In genomic region chr14:91456283-91456682, GRCh38 we compare ENCODE assay signal across 31 cellular contexts. TPM values are rescaled to one million over a fixed set of nuclear protein-coding genes. Genes with fewer than 3 reads are reported as not detected.
A peak's percentile ranks its signal among the peaks of the same experiment; 100 is the strongest.
DNase-seq lines count a peak whose midpoint lies in the region; ATAC-seq, FAIRE-seq and TF ChIP-seq lines count a peak whose summit lies in the region.
"Had no signal": no experiment of that assay in that cellular context is flagged by ENCODE, and none has a peak within 500 bp of the region (broad histone marks: within the 10 kb centered on the region; RNA-seq: fewer than 3 reads in every experiment).

No MANE protein-coding gene starts in this region.

- H3K27me3 Mint-ChIP-seq in activated T-cell treated with anti-CD3 and anti-CD28 coated beads, Interleukin-2, amount 50 U/mL, for 72 hours (ENCODE audit: low read depth) = no peaks in the 10 kb centered on the region
- H3K27me3 Mint-ChIP-seq in activated naive CD8-positive, alpha-beta T cell treated with anti-CD3 and anti-CD28 coated beads, Interleukin-2, amount 10 ng/mL, durations not matched to agents 7 days and 5 days = no peaks in the 10 kb centered on the region
- no peaks in the 10 kb centered on the region for H3K27me3 Mint-ChIP-seq in progenitor cell of endocrine pancreas

- H3K36me3 Mint-ChIP-seq in activated T-cell treated with anti-CD3 and anti-CD28 coated beads, Interleukin-2, amount 50 U/mL, for 72 hours (ENCODE audit: insufficient read depth in 2 of 2) = peaks cover 7 to 39% of the 10 kb centered on the region in 2 donors
- H3K36me3 Mint-ChIP-seq in activated naive CD8-positive, alpha-beta T cell treated with anti-CD3 and anti-CD28 coated beads, Interleukin-2, amount 10 ng/mL, durations not matched to agents 7 days and 5 days = peaks cover 40% of the 10 kb centered on the region
- peaks cover 43% of the 10 kb centered on the region for H3K36me3 Mint-ChIP-seq in progenitor cell of endocrine pancreas (ENCODE audit: insufficient read depth)

- H3K4me1 ChIP-seq in spleen = peaks cover 0 to 11% (median 0%) of the 10 kb centered on the region in 6 donors
- H3K4me1 ChIP-seq: A549, colonic mucosa, upper lobe of right lung had no signal

- TF ChIP-seq CTCF in progenitor cell of endocrine pancreas (IDR thresholded peaks at IDR 0.05; ENCODE audit: unreplicated experiment) = no peak
- TF ChIP-seq CTCF in spleen (IDR thresholded peaks at IDR 0.05 in 8 of 11, conservative IDR thresholded peaks at IDR 0.05 in 3 of 11) = no peak

- POLR2A ChIA-PET in activated naive CD8-positive, alpha-beta T cell treated with anti-CD3 and anti-CD28 coated beads, Interleukin-2, amount 10 ng/mL, durations not matched to agents 7 days and 5 days (lab: Charles Lee) = interaction anchor here (1.0 kb wide), 1 partner anchor 16 kb away, joined by 3 read pairs; no protein-coding TSS in a partner anchor

- peak; percentile 16 for FAIRE-seq in GM12891 (lab: Jason Lieb, UNC)
- FAIRE-seq: A549, astrocyte, GM12892 had no signal

- 90 to 100% (median 98%) methylated on average over 1 of the region's 1 CpG for WGBS in spleen, 5 donors

- peaks cover 5 to 72% (median 58%) of the 10 kb centered on the region in 6 donors for H3K36me3 ChIP-seq in spleen
- H3K36me3 ChIP-seq: ovary had no signal

- H3K9me3 ChIP-seq in spleen = no peaks in the 10 kb centered on the region
- H3K9me3 ChIP-seq: A549, colonic mucosa, HAP-1, ovary, upper lobe of right lung had no signal

- H3K4me1 Mint-ChIP-seq in activated T-cell treated with anti-CD3 and anti-CD28 coated beads, Interleukin-2, amount 50 U/mL, for 72 hours (ENCODE audit: low read depth) = peaks cover 21% of the 10 kb centered on the region
- peaks cover 14% of the 10 kb centered on the region for H3K4me1 Mint-ChIP-seq in activated naive CD8-positive, alpha-beta T cell treated with anti-CD3 and anti-CD28 coated beads, Interleukin-2, amount 10 ng/mL, durations not matched to agents 7 days and 5 days
- H3K4me1 Mint-ChIP-seq in progenitor cell of endocrine pancreas (ENCODE audit: low read depth) = no peaks in the 10 kb centered on the region

- H3K4me3 ChIP-seq in spleen = no peak overlapping the region
- H3K4me3 ChIP-seq: A549, cardiac muscle cell, colonic mucosa, HAP-1, ovary, PC-9, skin epidermis, upper lobe of right lung had no signal

- H3K27ac Mint-ChIP-seq in activated T-cell treated with anti-CD3 and anti-CD28 coated beads, Interleukin-2, amount 50 U/mL, for 72 hours = peak overlapping the region; percentile 64
- peak overlapping the region; percentile 13 for H3K27ac Mint-ChIP-seq in activated naive CD8-positive, alpha-beta T cell treated with anti-CD3 and anti-CD28 coated beads, Interleukin-2, amount 10 ng/mL, durations not matched to agents 7 days and 5 days
- peak overlapping the region; percentile 46 for H3K27ac Mint-ChIP-seq in progenitor cell of endocrine pancreas
- H3K27ac Mint-ChIP-seq: activated T-helper 1 cell treated with anti-CD3 and anti-CD28 coated beads, Interleukin-12 subunit alpha, Interleukin-12 subunit beta, Interleukin-2, Interleukin-4 antibody, amounts not matched to agents 30 ng/mL and 10 ng/mL and 1 ng/mL, durations not matched to agents 14 hours and 24 hours and 36 hours had no signal

- TF ChIP-seq POLR2A in GM12891 (IDR thresholded peaks at IDR 0.05; ENCODE audit: low read depth, low read length) (no peak; the same call in 1 of the 2 replicates), spleen (IDR thresholded peaks at IDR 0.05) (no peak)

- no peak overlapping the region for H3K27ac ChIP-seq in spleen
- H3K27ac ChIP-seq: A549, cardiac muscle cell, colonic mucosa, ovary, PC-9, skin epidermis, upper lobe of right lung had no signal

- H3K9me3 Mint-ChIP-seq in activated T-cell treated with anti-CD3 and anti-CD28 coated beads, Interleukin-2, amount 50 U/mL, for 72 hours = no peaks in the 10 kb centered on the region
- no peaks in the 10 kb centered on the region for H3K9me3 Mint-ChIP-seq in activated naive CD8-positive, alpha-beta T cell treated with anti-CD3 and anti-CD28 coated beads, Interleukin-2, amount 10 ng/mL, durations not matched to agents 7 days and 5 days
- H3K9me3 Mint-ChIP-seq in progenitor cell of endocrine pancreas (ENCODE audit: low read depth) = peaks cover 3% of the 10 kb centered on the region
- H3K9me3 Mint-ChIP-seq: activated T-helper 1 cell treated with anti-CD3 and anti-CD28 coated beads, Interleukin-12 subunit alpha, Interleukin-12 subunit beta, Interleukin-2, Interleukin-4 antibody, amounts not matched to agents 30 ng/mL and 10 ng/mL and 1 ng/mL, durations not matched to agents 14 hours and 24 hours and 36 hours had no signal

- no peak for ATAC-seq in activated T-cell treated with anti-CD3 and anti-CD28 coated beads, Interleukin-2, amount 50 U/mL, for 72 hours (replicated peaks in 1 of 2)
- no peak for ATAC-seq in activated naive CD8-positive, alpha-beta T cell treated with anti-CD3 and anti-CD28 coated beads, Interleukin-2, amount 10 ng/mL, durations not matched to agents 7 days and 5 days (ENCODE audit: low read depth)
- ATAC-seq in HG02973 (IDR thresholded peaks at IDR 0.05; ENCODE audit: unreplicated experiment) = no peak
- ATAC-seq: A549; left cardiac atrium; Right ventricle myocardium inferior; SK-N-SH treated with all-trans-retinoic acid at 6 μM for 48 hours; stimulated activated naive CD8-positive, alpha-beta T cell treated with anti-CD3 and anti-CD28 coated beads, Interleukin-15, Interleukin-2, amounts not matched to agents 100 U/mL and 50 U/mL, for 24 hours; upper lobe of right lung had no signal

- H3K4me3 Mint-ChIP-seq in activated T-cell treated with anti-CD3 and anti-CD28 coated beads, Interleukin-2, amount 50 U/mL, for 72 hours = no peak overlapping the region
- H3K4me3 Mint-ChIP-seq in activated naive CD8-positive, alpha-beta T cell treated with anti-CD3 and anti-CD28 coated beads, Interleukin-2, amount 10 ng/mL, durations not matched to agents 7 days and 5 days = no peak overlapping the region
- H3K4me3 Mint-ChIP-seq in progenitor cell of endocrine pancreas (ENCODE audit: low read depth) = no peak overlapping the region
- H3K4me3 Mint-ChIP-seq: activated T-helper 1 cell treated with anti-CD3 and anti-CD28 coated beads, Interleukin-12 subunit alpha, Interleukin-12 subunit beta, Interleukin-2, Interleukin-4 antibody, amounts not matched to agents 30 ng/mL and 10 ng/mL and 1 ng/mL, durations not matched to agents 14 hours and 24 hours and 36 hours had no signal

- no peaks in the 10 kb centered on the region for H3K27me3 ChIP-seq in spleen (replicated peaks in 1 of 7)
- H3K27me3 ChIP-seq: cardiac muscle cell, colonic mucosa, ovary, upper lobe of right lung had no signal

- intact Hi-C loops in spleen (cut with DNase I; ENCODE audit: low total_unique reads) = no loop called here

- no peak for DNase-seq in activated T-cell treated with anti-CD3 and anti-CD28 coated beads, Interleukin-2, amount 50 U/mL, for 72 hours
- DNase-seq in activated T-cell treated with anti-CD3 and anti-CD28 coated beads for 4 hours (no peak), GM12891 (ENCODE audit: insufficient read length, low spot score) (no peak), progenitor cell of endocrine pancreas (ENCODE audit: low spot score, unreplicated experiment) (no peak), spleen (no peak), NK-92 (lab: John Stamatoyannopoulos, UW; ENCODE audit: unreplicated experiment) (no peak)
- no peak for DNase-seq in activated naive CD8-positive, alpha-beta T cell treated with anti-CD3 and anti-CD28 coated beads, Interleukin-2, amount 10 ng/mL, durations not matched to agents 7 days and 5 days
- DNase-seq: colonic mucosa; DMS153; effector CD4-positive, alpha-beta T cell; hippocampal formation; left cardiac atrium; NCI-H2107; NCI-H345; NCI-H69; ovary; PC-9; retina; stimulated activated naive CD8-positive, alpha-beta T cell treated with anti-CD3 and anti-CD28 coated beads, Interleukin-15, Interleukin-2, amounts not matched to agents 100 U/mL and 50 U/mL, for 24 hours; T-helper 2 cell; upper lobe of right lung had no signal

TF ChIP-seq in GM12891, 5 proteins besides CTCF, POLR2A, EP300 and RAD21:
- TF ChIP-seq TAF1 (IDR thresholded peaks at IDR 0.05; ENCODE audit: low read depth, low read length) = no peak
- TF ChIP-seq SPI1 (IDR thresholded peaks at IDR 0.05; ENCODE audit: low read depth, low read length) = no peak
- no peak for TF ChIP-seq POU2F2 (IDR thresholded peaks at IDR 0.05; ENCODE audit: low read depth, low read length)
- TF ChIP-seq POLR2AphosphoS5 (IDR thresholded peaks at IDR 0.05; ENCODE audit: low read depth, low read length) = peak; percentile 66; the same call in 1 of the 2 replicates
- TF ChIP-seq PAX5 (IDR thresholded peaks at IDR 0.05; ENCODE audit: insufficient read depth, low read length, severe bottlenecking) = no peak

RNA-seq across cellular contexts. Expression of gene CCDC88C, which starts 38.7 kb away (rescaled TPM):
- total RNA-seq in activated T-cell treated with anti-CD3 and anti-CD28 coated beads, Interleukin-2, amount 50 U/mL, for 72 hours = 100 to 1,000 TPM; 103 to 111 TPM
- polyA plus RNA-seq in GM12891 (2012; ENCODE audit: low read depth, missing spikeins) = 32.5 TPM
- 100 to 1,000 TPM; 206 to 209 TPM for total RNA-seq in activated naive CD8-positive, alpha-beta T cell treated with anti-CD3 and anti-CD28 coated beads, Interleukin-2, amount 10 ng/mL, durations not matched to agents 7 days and 5 days
- total RNA-seq in progenitor cell of endocrine pancreas = 78.1 and 85.5 TPM in 2 replicates
- total RNA-seq in spleen = 100 to 1,000 TPM in 6 of 7 donors, 10 to 100 TPM in 1; 96.4 to 136 (median 107) TPM
- 10 to 100 TPM; 23.2 to 38.4 (median 29.8) TPM for polyA plus RNA-seq in spleen

RNA-seq across cellular contexts. Expression of gene PPP4R3A, which starts 53.8 kb away (rescaled TPM):
- 100 to 1,000 TPM; 131 to 147 TPM for total RNA-seq in activated T-cell treated with anti-CD3 and anti-CD28 coated beads, Interleukin-2, amount 50 U/mL, for 72 hours
- polyA plus RNA-seq in GM12891 (2012; ENCODE audit: low read depth, missing spikeins) = 52.4 TPM
- total RNA-seq in activated naive CD8-positive, alpha-beta T cell treated with anti-CD3 and anti-CD28 coated beads, Interleukin-2, amount 10 ng/mL, durations not matched to agents 7 days and 5 days = 100 to 1,000 TPM; 138 to 142 TPM
- 119 and 120 TPM in 2 replicates for total RNA-seq in progenitor cell of endocrine pancreas
- total RNA-seq in spleen = 100 to 1,000 TPM in 6 of 7 donors, 10 to 100 TPM in 1; 90.5 to 119 (median 109) TPM
- polyA plus RNA-seq in spleen = 10 to 100 TPM; 53.9 to 76.5 (median 56.2) TPM

Comparison
In these comparisons a context has a peak if more than half of its experiments do, and no peak if none do; other contexts are left out.
1. H3K27ac Mint-ChIP-seq: peak in every context shown above with its lines; median percentile 64 in activated T-cell treated with anti-CD3 and anti-CD28 coated beads, Interleukin-2, amount 50 U/mL, for 72 hours; 46 in progenitor cell of endocrine pancreas; 13 in activated naive CD8-positive, alpha-beta T cell treated with anti-CD3 and anti-CD28 coated beads, Interleukin-2, amount 10 ng/mL, durations not matched to agents 7 days and 5 days.